13 cellular contexts compared by ENCODE assay signal in the genomic region with DNA sequence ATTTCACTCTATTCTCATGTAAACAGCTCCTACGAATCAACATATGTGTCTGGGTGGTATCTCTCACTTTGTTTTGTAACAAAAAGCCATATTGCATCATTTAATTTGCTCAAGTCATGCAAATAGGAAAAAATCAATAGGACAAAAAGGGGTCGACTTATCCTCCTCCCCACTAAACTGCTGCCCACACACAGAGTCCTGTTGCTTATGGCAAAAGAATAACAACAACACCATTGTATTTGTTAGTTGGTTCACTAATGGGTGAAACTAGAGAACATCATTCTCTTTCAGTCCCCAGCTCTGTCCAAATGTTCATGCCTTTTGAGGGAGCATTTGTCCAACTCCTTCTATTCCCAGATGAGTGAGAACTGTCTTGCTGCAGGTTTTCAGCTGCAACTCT. TPM values are rescaled to one million over a fixed set of nuclear protein-coding genes. Genes with fewer than 3 reads are reported as not detected.
DNase-seq lines count a peak whose midpoint lies in the region; ATAC-seq and TF ChIP-seq lines count a peak whose summit lies in the region.
"Had no signal": no experiment of that assay in that cellular context is flagged by ENCODE, and none has a peak within 500 bp of the region (broad histone marks: within the 10 kb centered on the region; RNA-seq: fewer than 3 reads in every experiment).

No MANE protein-coding gene starts in this region.

- peaks cover 23% of the 10 kb centered on the region for H3K4me1 Mint-ChIP-seq in activated T-helper 1 cell treated with anti-CD3 and anti-CD28 coated beads, Interleukin-12 subunit alpha, Interleukin-12 subunit beta, Interleukin-2, Interleukin-4 antibody, amounts not matched to agents 30 ng/mL and 10 ng/mL and 1 ng/mL, durations not matched to agents 14 hours and 24 hours and 36 hours (ENCODE audit: low read depth)

- peak; percentile 2 for DNase-seq in NCI-H748 (lab: John Stamatoyannopoulos, UW; ENCODE audit: unreplicated experiment)
- DNase-seq in NCI-H748 treated with DMSO at 0.1 percent for 48 hours (lab: John Stamatoyannopoulos, UW): no peak
- no peak for DNase-seq in astrocyte of the cerebellum (ENCODE audit: low read depth)
- DNase-seq in substantia nigra (lab: John Stamatoyannopoulos, UW): peak in 3 of 49 donors; percentile 11 to 28 (median 23)
- DNase-seq in AG20443 (ENCODE audit: low spot score): no peak
- no peak for DNase-seq in activated T-helper 1 cell treated with anti-CD3 and anti-CD28 coated beads, Interleukin-12 subunit alpha, Interleukin-12 subunit beta, Interleukin-2, Interleukin-4 antibody, amounts not matched to agents 30 ng/mL and 10 ng/mL and 1 ng/mL, durations not matched to agents 14 hours and 24 hours and 36 hours (ENCODE audit: low spot score)
- DNase-seq: activated CD4-positive, alpha-beta T cell treated with anti-CD3 and anti-CD28 coated beads for 36 hours; DMS 273 treated with DMSO at 0.1 percent for 48 hours; small intestine had no signal

- H3K27me3 ChIP-seq in layer of hippocampus (ENCODE audit: control insufficient read depth, insufficient read depth, low read length): peaks cover 7% of the 10 kb centered on the region

- H3K9me3 Mint-ChIP-seq in activated T-helper 1 cell treated with anti-CD3 and anti-CD28 coated beads, Interleukin-12 subunit alpha, Interleukin-12 subunit beta, Interleukin-2, Interleukin-4 antibody, amounts not matched to agents 30 ng/mL and 10 ng/mL and 1 ng/mL, durations not matched to agents 14 hours and 24 hours and 36 hours: no peaks in the 10 kb centered on the region
- H3K9me3 Mint-ChIP-seq: activated T-helper 17 cell treated with anti-CD3 and anti-CD28 coated beads, Interleukin-2, amount 50 U/mL, for 72 hours had no signal

- no peak for TF ChIP-seq CTCF in astrocyte of the cerebellum (IDR thresholded peaks at IDR 0.05; ENCODE audit: low read depth, low read length, missing control alignments)

- peaks cover 46% of the 10 kb centered on the region for H3K27me3 Mint-ChIP-seq in activated T-helper 1 cell treated with anti-CD3 and anti-CD28 coated beads, Interleukin-12 subunit alpha, Interleukin-12 subunit beta, Interleukin-2, Interleukin-4 antibody, amounts not matched to agents 30 ng/mL and 10 ng/mL and 1 ng/mL, durations not matched to agents 14 hours and 24 hours and 36 hours (ENCODE audit: insufficient read depth)

- H3K27ac ChIP-seq in layer of hippocampus (ENCODE audit: low read depth, low read length) (peak overlapping the region; percentile 80), substantia nigra (ENCODE audit: low read depth, low read length, poor library complexity, severe bottlenecking) (peak overlapping the region; percentile 95)
- H3K27ac ChIP-seq: cardiac muscle cell had no signal

- H3K27ac Mint-ChIP-seq in activated T-helper 1 cell treated with anti-CD3 and anti-CD28 coated beads, Interleukin-12 subunit alpha, Interleukin-12 subunit beta, Interleukin-2, Interleukin-4 antibody, amounts not matched to agents 30 ng/mL and 10 ng/mL and 1 ng/mL, durations not matched to agents 14 hours and 24 hours and 36 hours: no peak overlapping the region
- H3K27ac Mint-ChIP-seq: activated CD4-positive, alpha-beta T cell treated with anti-CD3 and anti-CD28 coated beads for 36 hours; activated T-helper 17 cell treated with anti-CD3 and anti-CD28 coated beads, Interleukin-2, amount 50 U/mL, for 72 hours had no signal

- in situ Hi-C loops in astrocyte of the cerebellum (cut with HindIII; ENCODE audit: low sequenced_read_pairs): no loop called here

- ATAC-seq in HG03135 (IDR thresholded peaks at IDR 0.05; ENCODE audit: unreplicated experiment): no peak
- ATAC-seq: activated CD4-positive, alpha-beta T cell treated with anti-CD3 and anti-CD28 coated beads for 36 hours; activated T-helper 17 cell treated with anti-CD3 and anti-CD28 coated beads, Interleukin-2, amount 50 U/mL, for 72 hours had no signal

- H3K36me3 Mint-ChIP-seq in activated T-helper 1 cell treated with anti-CD3 and anti-CD28 coated beads, Interleukin-12 subunit alpha, Interleukin-12 subunit beta, Interleukin-2, Interleukin-4 antibody, amounts not matched to agents 30 ng/mL and 10 ng/mL and 1 ng/mL, durations not matched to agents 14 hours and 24 hours and 36 hours (ENCODE audit: low read depth): no peaks in the 10 kb centered on the region

- peak overlapping the region; percentile 60 for H3K4me3 ChIP-seq in astrocyte of the cerebellum (ENCODE audit: low read depth, low read length)
- H3K4me3 ChIP-seq: cardiac muscle cell had no signal

- intact Hi-C loops in activated T-helper 1 cell treated with anti-CD3 and anti-CD28 coated beads, Interleukin-12 subunit alpha, Interleukin-12 subunit beta, Interleukin-2, Interleukin-4 antibody, amounts not matched to agents 30 ng/mL and 10 ng/mL and 1 ng/mL, durations not matched to agents 14 hours and 24 hours and 36 hours (cut with micrococcal nuclease): loop anchor here (10.0 kb wide), 1 partner anchor 417 kb away; no protein-coding TSS in a partner anchor

- no peak overlapping the region for H3K4me3 Mint-ChIP-seq in activated T-helper 1 cell treated with anti-CD3 and anti-CD28 coated beads, Interleukin-12 subunit alpha, Interleukin-12 subunit beta, Interleukin-2, Interleukin-4 antibody, amounts not matched to agents 30 ng/mL and 10 ng/mL and 1 ng/mL, durations not matched to agents 14 hours and 24 hours and 36 hours

RNA-seq across cellular contexts. Expression of a gene that starts 2.1 kb away (rescaled TPM):
- total RNA-seq in activated T-helper 1 cell treated with anti-CD3 and anti-CD28 coated beads, Interleukin-12 subunit alpha, Interleukin-12 subunit beta, Interleukin-2, Interleukin-4 antibody, amounts not matched to agents 30 ng/mL and 10 ng/mL and 1 ng/mL, durations not matched to agents 14 hours and 24 hours and 36 hours: not detected in 2 replicates
- total RNA-seq: activated CD4-positive, alpha-beta T cell treated with anti-CD3 and anti-CD28 coated beads for 36 hours; activated T-helper 17 cell treated with anti-CD3 and anti-CD28 coated beads, Interleukin-2, amount 50 U/mL, for 72 hours; cardiac muscle cell had no signal
